9 cellular contexts compared by ENCODE assay signal in genomic region chr20:57451759-57452661, GRCh38.
A peak's percentile ranks its signal among the peaks of the same experiment; 100 is the strongest.
DNase-seq lines count a peak whose midpoint lies in the region; ATAC-seq and TF ChIP-seq lines count a peak whose summit lies in the region.
"Had no signal": no experiment of that assay in that cellular context is flagged by ENCODE, and none has a peak within 500 bp of the region (broad histone marks: within the 10 kb centered on the region; RNA-seq: fewer than 3 reads in every experiment).

No MANE protein-coding gene starts in this region.

- H3K27ac Mint-ChIP-seq in activated CD8-positive, alpha-beta memory T cell treated with anti-CD3 and anti-CD28 coated beads, Interleukin-2, amount 10 ng/mL, durations not matched to agents 7 days and 5 days, result peak overlapping the region; percentile 48
- H3K27ac Mint-ChIP-seq in stimulated activated naive CD8-positive, alpha-beta T cell treated with anti-CD3 and anti-CD28 coated beads, Interleukin-15, amount 100 ng/mL, for 72 hours, result peak overlapping the region; percentile 10 to 94

- no peaks in the 10 kb centered on the region for H3K36me3 Mint-ChIP-seq in activated CD8-positive, alpha-beta memory T cell treated with anti-CD3 and anti-CD28 coated beads, Interleukin-2, amount 10 ng/mL, durations not matched to agents 7 days and 5 days

- intact Hi-C loops in Right ventricle myocardium superior (cut with DNase I), result no loop called here

- CTCF ChIA-PET in activated CD8-positive, alpha-beta memory T cell treated with anti-CD3 and anti-CD28 coated beads, Interleukin-2, amount 10 ng/mL, durations not matched to agents 7 days and 5 days (lab: Charles Lee), result no interaction called here

- peak; percentile 50 for DNase-seq in activated CD8-positive, alpha-beta memory T cell treated with anti-CD3 and anti-CD28 coated beads, Interleukin-2, amount 10 ng/mL, durations not matched to agents 7 days and 5 days
- no peak for DNase-seq in activated CD8-positive, alpha-beta memory T cell treated with anti-CD3 and anti-CD28 coated beads, Interleukin-2, amount 50 U/mL, for 4 hours
- DNase-seq in OCI-M2 (lab: John Stamatoyannopoulos, UW; ENCODE audit: unreplicated experiment), result peak; percentile 52
- no peak for DNase-seq in Right ventricle myocardium superior
- no peak for DNase-seq in stimulated activated naive CD8-positive, alpha-beta T cell treated with anti-CD3 and anti-CD28 coated beads, Interleukin-15, amount 100 ng/mL, for 72 hours
- DNase-seq in NCI-H345 (lab: John Stamatoyannopoulos, UW), result no peak
- no peak for DNase-seq in GM10266 (ENCODE audit: extremely low spot score)
- no peak for DNase-seq in activated gamma-delta T cell (lab: John Stamatoyannopoulos, UW)
- DNase-seq: dermis blood vessel endothelial cell had no signal

- peak; percentile 55 for ATAC-seq in activated CD8-positive, alpha-beta memory T cell treated with anti-CD3 and anti-CD28 coated beads, Interleukin-2, amount 10 ng/mL, durations not matched to agents 7 days and 5 days
- ATAC-seq in Right ventricle myocardium superior (ENCODE audit: poor library complexity), result peak; percentile 70
- peak; percentile 77 for ATAC-seq in stimulated activated naive CD8-positive, alpha-beta T cell treated with anti-CD3 and anti-CD28 coated beads, Interleukin-15, amount 100 ng/mL, for 72 hours

- no peaks in the 10 kb centered on the region for H3K9me3 Mint-ChIP-seq in activated CD8-positive, alpha-beta memory T cell treated with anti-CD3 and anti-CD28 coated beads, Interleukin-2, amount 10 ng/mL, durations not matched to agents 7 days and 5 days (ENCODE audit: low read depth)
- H3K9me3 Mint-ChIP-seq in stimulated activated naive CD8-positive, alpha-beta T cell treated with anti-CD3 and anti-CD28 coated beads, Interleukin-15, amount 100 ng/mL, for 72 hours, result no peaks in the 10 kb centered on the region

- TF ChIP-seq CTCF in GM10266 (IDR thresholded peaks at IDR 0.05; ENCODE audit: control insufficient read depth, insufficient read depth, low read depth, missing control alignments), result no peak

- peaks cover 26% of the 10 kb centered on the region for H3K4me1 Mint-ChIP-seq in activated CD8-positive, alpha-beta memory T cell treated with anti-CD3 and anti-CD28 coated beads, Interleukin-2, amount 10 ng/mL, durations not matched to agents 7 days and 5 days
- peaks cover 33% of the 10 kb centered on the region for H3K4me1 Mint-ChIP-seq in stimulated activated naive CD8-positive, alpha-beta T cell treated with anti-CD3 and anti-CD28 coated beads, Interleukin-15, amount 100 ng/mL, for 72 hours

- H3K27me3 Mint-ChIP-seq in activated CD8-positive, alpha-beta memory T cell treated with anti-CD3 and anti-CD28 coated beads, Interleukin-2, amount 10 ng/mL, durations not matched to agents 7 days and 5 days, result peaks cover 12% of the 10 kb centered on the region
- H3K27me3 Mint-ChIP-seq in stimulated activated naive CD8-positive, alpha-beta T cell treated with anti-CD3 and anti-CD28 coated beads, Interleukin-15, amount 100 ng/mL, for 72 hours, result no peaks in the 10 kb centered on the region

- no peak overlapping the region for H3K4me3 Mint-ChIP-seq in activated CD8-positive, alpha-beta memory T cell treated with anti-CD3 and anti-CD28 coated beads, Interleukin-2, amount 10 ng/mL, durations not matched to agents 7 days and 5 days
- peak overlapping the region; percentile 58 to 64 for H3K4me3 Mint-ChIP-seq in stimulated activated naive CD8-positive, alpha-beta T cell treated with anti-CD3 and anti-CD28 coated beads, Interleukin-15, amount 100 ng/mL, for 72 hours

Comparison
In these comparisons a context has a peak if more than half of its experiments do, and no peak if none do; other contexts are left out.
1. DNase-seq: peak in activated CD8-positive, alpha-beta memory T cell treated with anti-CD3 and anti-CD28 coated beads, Interleukin-2, amount 10 ng/mL, durations not matched to agents 7 days and 5 days (single experiment) and OCI-M2 (single experiment); none in activated CD8-positive, alpha-beta memory T cell treated with anti-CD3 and anti-CD28 coated beads, Interleukin-2, amount 50 U/mL, for 4 hours (single experiment), Right ventricle myocardium superior (single experiment), stimulated activated naive CD8-positive, alpha-beta T cell treated with anti-CD3 and anti-CD28 coated beads, Interleukin-15, amount 100 ng/mL, for 72 hours (0 of 2), NCI-H345 (single experiment), GM10266 (single experiment) and activated gamma-delta T cell (single experiment).
2. Peak in every context shown above with its lines, with median percentiles within 50 percentile points of each other: ATAC-seq.